In the genomic region with DNA sequence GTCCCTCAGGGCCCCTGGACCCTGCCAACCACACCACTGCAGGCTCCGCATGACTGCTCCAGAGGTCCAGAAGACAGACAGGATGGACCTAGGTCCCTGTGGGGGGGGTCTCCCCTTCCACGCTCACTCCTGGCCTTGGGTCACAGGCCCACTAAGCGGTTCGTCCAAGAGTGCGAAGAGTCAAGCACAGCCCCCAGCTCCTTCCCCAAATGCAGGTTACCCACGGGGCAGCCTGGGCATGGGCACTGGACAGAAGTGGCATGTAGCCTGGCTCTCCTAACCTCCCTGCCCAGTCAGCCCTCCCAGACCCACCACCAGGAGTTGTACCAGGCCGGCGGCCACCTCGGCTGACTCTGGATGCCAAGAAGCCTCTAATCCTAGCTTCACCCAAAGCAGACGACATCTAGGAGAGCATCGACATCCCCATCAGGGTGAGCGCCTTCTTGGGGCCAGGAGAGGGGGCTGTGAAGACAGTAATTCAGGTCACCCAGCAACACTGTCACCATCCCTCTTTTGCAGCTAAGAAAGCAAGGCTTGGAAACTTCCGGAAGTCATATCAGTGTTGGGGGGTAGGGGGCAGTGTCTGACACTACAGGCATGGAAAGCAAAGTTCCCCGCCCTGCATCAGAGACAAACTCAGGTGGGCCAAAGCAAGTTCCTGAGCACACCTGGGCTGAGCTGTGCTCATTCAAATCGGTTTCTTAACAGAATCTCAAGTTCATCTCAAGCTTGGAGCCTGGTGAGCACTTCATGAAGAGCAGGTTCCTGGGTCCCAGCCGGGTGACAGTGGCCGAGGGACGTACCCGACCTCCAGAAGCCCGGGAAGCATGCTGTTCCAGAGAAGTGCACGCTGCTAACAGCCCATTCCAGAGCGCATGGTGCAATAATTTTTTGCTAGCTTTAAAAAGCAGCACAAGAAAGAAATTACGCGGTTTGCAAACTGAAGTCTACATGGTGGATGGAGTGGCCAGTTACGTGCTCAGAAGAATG, we compare ENCODE assay signal across 1 cellular context.
TF ChIP-seq lines count a peak whose summit lies in the region.

No MANE protein-coding gene starts in this region.

TF ChIP-seq in WTC11, 78 proteins besides CTCF, POLR2A, EP300 and RAD21 (continued from another document):
- TF ChIP-seq, protein P1, sequence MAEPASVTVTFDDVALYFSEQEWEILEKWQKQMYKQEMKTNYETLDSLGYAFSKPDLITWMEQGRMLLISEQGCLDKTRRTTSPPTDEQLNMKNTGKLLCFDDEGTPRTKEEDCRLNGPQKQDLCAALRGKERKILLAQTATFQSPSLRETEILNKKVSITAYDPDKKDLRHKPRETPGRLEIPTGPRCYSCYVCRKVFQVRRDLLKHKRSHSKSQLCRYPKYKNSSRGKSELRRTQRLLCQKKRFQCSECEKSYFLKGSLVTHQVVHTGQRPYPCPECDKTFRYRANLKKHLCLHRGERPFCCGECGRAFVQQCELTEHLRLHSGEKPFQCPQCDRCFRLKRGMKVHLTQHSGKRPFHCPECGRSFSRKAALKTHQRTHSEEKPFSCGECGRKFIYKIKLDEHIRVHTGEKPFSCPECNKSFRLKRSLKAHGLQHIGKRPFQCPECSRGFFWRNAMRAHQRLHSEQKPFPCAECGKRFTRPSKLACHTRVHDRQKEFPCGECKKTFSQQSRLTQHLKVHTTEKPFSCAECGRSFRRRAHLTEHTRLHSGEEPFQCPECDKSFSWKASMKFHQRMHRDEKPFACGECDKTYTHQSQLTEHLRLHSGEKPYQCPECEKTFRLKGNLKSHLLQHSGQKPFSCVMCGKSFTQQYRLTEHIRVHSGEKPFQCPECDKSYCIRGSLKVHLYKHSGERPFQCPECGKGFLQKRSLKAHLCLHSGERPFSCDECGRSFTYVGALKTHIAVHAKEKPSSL (CRISPR knock-in tag; conservative IDR thresholded peaks at IDR 0.05): no peak
